In the genomic region with DNA sequence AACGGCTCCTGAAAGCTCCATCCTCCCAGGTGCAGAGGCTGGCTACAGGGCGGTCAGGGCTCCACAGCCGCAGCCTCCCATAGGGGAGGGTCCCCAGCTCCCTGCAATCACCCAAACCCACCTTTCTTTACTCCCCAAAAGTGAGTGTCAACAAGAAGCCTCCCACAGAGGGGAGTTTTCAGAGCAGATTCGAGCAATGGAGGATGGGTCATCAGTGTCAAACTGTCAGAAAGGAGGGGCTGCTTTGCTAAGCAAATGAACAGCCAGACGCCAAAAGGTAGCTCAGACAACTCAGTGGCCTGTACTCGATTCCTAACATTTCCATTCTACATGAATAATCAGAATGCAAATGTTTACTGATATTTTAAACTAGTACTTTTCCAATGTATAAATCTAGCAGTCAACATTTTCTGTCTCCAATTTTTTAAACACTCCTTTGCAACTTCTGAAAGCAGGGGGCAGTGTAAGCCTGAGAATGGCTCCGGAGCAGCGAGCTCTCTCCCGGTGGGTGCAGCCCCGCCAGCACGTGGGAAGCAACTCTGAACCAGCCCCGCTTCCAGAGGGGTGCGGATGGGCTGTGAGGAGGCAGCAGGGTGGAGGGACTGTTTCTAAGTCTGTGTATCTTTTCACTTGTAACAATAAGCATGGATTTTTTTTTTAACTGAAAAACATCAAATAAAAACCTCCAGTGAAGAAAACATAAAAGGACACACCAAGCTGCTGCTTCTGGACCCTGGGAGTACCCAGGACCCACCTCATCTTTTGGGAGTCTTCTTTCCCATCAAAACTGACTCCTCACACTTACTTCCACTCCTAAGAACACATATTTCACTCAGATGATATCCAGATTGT, we compare ENCODE assay signal across 8 cellular contexts. TPM values are rescaled to one million over a fixed set of nuclear protein-coding genes. Genes with fewer than 3 reads are reported as not detected.
DNase-seq lines count a peak whose midpoint lies in the region; ATAC-seq and TF ChIP-seq lines count a peak whose summit lies in the region.

No MANE protein-coding gene starts in this region.

- no peaks in the 10 kb centered on the region for H3K9me3 ChIP-seq in GM23248 (ENCODE audit: low read depth)
- H3K9me3 ChIP-seq in fibroblast of lung (ENCODE audit: control insufficient read depth, insufficient read depth, low read depth, low read length), result no peaks in the 10 kb centered on the region
- H3K9me3 ChIP-seq in thoracic aorta, result no peaks in the 10 kb centered on the region

- TF ChIP-seq CTCF in AG09319 (IDR thresholded peaks at IDR 0.05; ENCODE audit: low read depth, low read length) (peak; percentile 66), fibroblast of lung (conservative IDR thresholded peaks at IDR 0.05 in 1 of 2, IDR thresholded peaks at IDR 0.05 in 1 of 2; ENCODE audit: low read depth in 1 of 2, low read length in 2 of 2) (peak; percentile 59 to 69), nephron progenitor cell (IDR thresholded peaks at IDR 0.05) (peak; percentile 64), thoracic aorta (IDR thresholded peaks at IDR 0.05) (peak; percentile 62)

- peaks cover 29% of the 10 kb centered on the region for H3K36me3 Mint-ChIP-seq in nephron progenitor cell (ENCODE audit: low read depth)

- H3K9me3 Mint-ChIP-seq in nephron progenitor cell, result no peaks in the 10 kb centered on the region

- H3K79me2 ChIP-seq in GM23248 (ENCODE audit: insufficient read depth) (peaks cover 5% of the 10 kb centered on the region), fibroblast of lung (ENCODE audit: control insufficient read depth, insufficient read depth, low read length) (no peaks in the 10 kb centered on the region)

- H3K9me2 ChIP-seq in GM23248 (ENCODE audit: insufficient read depth), result no peaks in the 10 kb centered on the region

- H3K27me3 Mint-ChIP-seq in nephron progenitor cell (ENCODE audit: low read depth, poor library complexity), result peaks cover 3% of the 10 kb centered on the region

- H3K27ac Mint-ChIP-seq in nephron progenitor cell, result no peak overlapping the region

- H3K4me1 ChIP-seq in GM23248 (ENCODE audit: insufficient read depth), result no peaks in the 10 kb centered on the region
- H3K4me1 ChIP-seq in fibroblast of lung (ENCODE audit: control insufficient read depth, extremely low read depth, insufficient read depth, low read length), result no peaks in the 10 kb centered on the region
- H3K4me1 ChIP-seq in thoracic aorta (ENCODE audit: control insufficient read depth in 1 of 2, low read depth in 2 of 2), result no peaks in the 10 kb centered on the region

- in situ Hi-C loops in GM23248 (cut with MboI), result loop anchor here (25.0 kb wide), 1 partner anchor 377 kb away; the partner anchor contains the start of gene RPS21

- H3K4me3 ChIP-seq in GM23248, result no peak overlapping the region
- H3K4me3 ChIP-seq in fibroblast of lung (replicated peaks in 1 of 4; ENCODE audit: control extremely low read depth in 1 of 4, insufficient read depth in 1 of 4, low read depth in 3 of 4, low read length in 4 of 4), result no peak overlapping the region
- no peak overlapping the region for H3K4me3 ChIP-seq in thoracic aorta

- H3K4me3 Mint-ChIP-seq in nephron progenitor cell, result no peak overlapping the region

- H3K4me2 ChIP-seq in GM23248 (ENCODE audit: unreplicated experiment) (no peak overlapping the region), fibroblast of lung (ENCODE audit: extremely low read depth, insufficient read depth, low read length) (no peak overlapping the region)

- peaks cover 8% of the 10 kb centered on the region for H3K4me1 Mint-ChIP-seq in nephron progenitor cell

- H3K27me3 ChIP-seq in GM23248 (replicated peaks; ENCODE audit: insufficient read depth) (no peaks in the 10 kb centered on the region), fibroblast of lung (ENCODE audit: control insufficient read depth, insufficient read depth, low read length) (no peaks in the 10 kb centered on the region), thoracic aorta (replicated peaks; ENCODE audit: insufficient read depth) (no peaks in the 10 kb centered on the region)

- WGBS in GM23248 (ENCODE audit: low coverage in 1 of 2, low lambda C conversion rate in 2 of 2, missing lambda C conversion rate in 2 of 2), 2 experiments, result 43% methylated on average over 13 of the region's 13 CpGs

- H3F3A ChIP-seq in GM23248 (ENCODE audit: insufficient read depth), result no peaks in the 10 kb centered on the region

- ATAC-seq in thoracic aorta (ENCODE audit: insufficient number of reproducible peaks, low FRiP score, low read depth) (no peak), GM18520 (IDR thresholded peaks at IDR 0.05; ENCODE audit: unreplicated experiment) (no peak)

- no peak for DNase-seq in AG09319 (ENCODE audit: extremely low read depth, low read depth)
- peak; percentile 76 for DNase-seq in GM23248
- peak; percentile 58 for DNase-seq in OCI-M1 (lab: John Stamatoyannopoulos, UW)
- DNase-seq in activated T-cell treated with anti-CD3 and anti-CD28 coated beads, Interleukin-2, amount 50 U/mL, for 48 hours, result peak; percentile 64 to 68
- DNase-seq in fibroblast of lung (ENCODE audit: low read depth in 2 of 2), result peak; percentile 37 to 65
- DNase-seq in nephron progenitor cell, result peak; percentile 66
- DNase-seq in thoracic aorta (ENCODE audit: low spot score), result no peak

- no peak overlapping the region for H3K9ac ChIP-seq in GM23248
- no peak overlapping the region for H3K9ac ChIP-seq in fibroblast of lung (ENCODE audit: insufficient read depth, low read length)

- H3K36me3 ChIP-seq in GM23248 (ENCODE audit: low read depth) (0 out of 2 replicates have a peak, but pooled peaks cover 6% of the 10 kb centered on the region), fibroblast of lung (ENCODE audit: control insufficient read depth, insufficient read depth, low read length) (peaks cover 7% of the 10 kb centered on the region), thoracic aorta (peaks cover 40% of the 10 kb centered on the region)

- H3K27ac ChIP-seq in GM23248 (no peak overlapping the region), fibroblast of lung (ENCODE audit: insufficient read depth, low read length) (no peak overlapping the region), thoracic aorta (no peak overlapping the region)

- H2AFZ ChIP-seq in GM23248, result no peak overlapping the region
- no peak overlapping the region for H2AFZ ChIP-seq in fibroblast of lung (ENCODE audit: low read length)

- H4K20me1 ChIP-seq in GM23248 (ENCODE audit: insufficient read depth) (no peaks in the 10 kb centered on the region), fibroblast of lung (ENCODE audit: control insufficient read depth, extremely low read depth, insufficient read depth, low read length) (no peaks in the 10 kb centered on the region)

RNA-seq across cellular contexts. Expression of gene TAF4, which starts 54.9 kb away (rescaled TPM):
- 2.9 and 4.2 TPM in 2 replicates for total RNA-seq in GM23248 (2014; rRNA removed; shearing (Covaris generic))
- 0.80 and 1.4 TPM in 2 replicates for polyA plus RNA-seq in GM23248 (2016; fragmentation: Nextera tagmentation; extraction: Ambion mirVana)
- 2.8 and 3.0 TPM in 2 replicates for total RNA-seq in fibroblast of lung
- 2.6 and 4.2 TPM in 2 replicates for polyA plus RNA-seq in fibroblast of lung
- polyA plus RNA-seq in fibroblast of lung (2012), result 4.3 and 7.5 TPM in 2 replicates
- polyA minus RNA-seq in fibroblast of lung (ENCODE audit: low replicate concordance), result 2.0 and 8.6 TPM in 2 replicates
- total RNA-seq in thoracic aorta, result 10 to 100 TPM; 10.4 to 11.0 TPM

Comparison
In these comparisons a context has a peak if more than half of its experiments do, and no peak if none do; other contexts are left out.
1. DNase-seq: peak in GM23248 (single experiment), OCI-M1 (single experiment), activated T-cell treated with anti-CD3 and anti-CD28 coated beads, Interleukin-2, amount 50 U/mL, for 48 hours (2 of 2), fibroblast of lung (2 of 2) and nephron progenitor cell (single experiment); none in AG09319 (single experiment) and thoracic aorta (single experiment).
2. Peak in every context shown above with its lines, with median percentiles within 50 percentile points of each other: CTCF ChIP-seq.